Comparison of ENCODE assay signal across 14 cellular contexts in the genomic region with DNA sequence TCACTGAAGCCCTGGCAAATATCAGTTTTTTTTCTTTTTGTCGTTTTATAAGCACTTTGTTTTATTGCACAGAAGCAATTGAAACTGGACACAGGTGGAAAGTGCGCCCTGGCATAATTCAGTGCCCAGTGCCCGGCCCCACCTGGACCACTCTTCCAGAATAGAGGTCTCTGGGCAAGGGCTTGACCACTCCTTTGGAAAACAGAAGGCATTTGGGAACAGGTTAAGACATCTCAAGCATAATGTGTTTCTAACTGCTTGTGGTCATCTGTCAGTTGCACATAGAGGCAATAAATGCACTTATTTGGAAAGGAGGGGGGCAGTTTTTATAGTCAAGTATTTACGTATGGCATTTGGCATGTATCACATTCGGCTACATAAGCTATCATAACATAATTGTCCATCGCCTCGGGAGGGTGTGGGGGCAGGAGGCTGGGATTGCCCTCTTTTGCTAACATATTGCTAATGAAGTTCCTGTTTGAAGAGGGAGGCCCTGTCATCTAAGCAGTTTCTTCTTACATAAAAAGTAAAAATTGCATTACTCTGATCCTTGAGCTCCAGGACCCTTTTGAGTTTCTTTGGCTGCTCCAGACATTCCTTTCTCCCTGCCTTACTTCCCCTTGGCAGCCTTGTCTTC. TPM values are rescaled to one million over a fixed set of nuclear protein-coding genes. Genes with fewer than 3 reads are reported as not detected.
A peak's percentile ranks its signal among the peaks of the same experiment; 100 is the strongest.
DNase-seq lines count a peak whose midpoint lies in the region; ATAC-seq and TF ChIP-seq lines count a peak whose summit lies in the region.
"Had no signal": no experiment of that assay in that cellular context is flagged by ENCODE, and none has a peak within 500 bp of the region (broad histone marks: within the 10 kb centered on the region; RNA-seq: fewer than 3 reads in every experiment).

No MANE protein-coding gene starts in this region.

- intact Hi-C loops in dendritic cell treated with granulocyte-macrophage colony-stimulating factor and Interleukin-4, amounts not matched to agents 40 ng/mL and 50 ng/mL, for 4 days (cut with micrococcal nuclease): loop anchor here (5.0 kb wide), 1 partner anchor 167 kb away; a partner anchor contains a TSS

- H3K9me3 ChIP-seq in T-helper 17 cell (ENCODE audit: control insufficient read depth, low read length, poor library complexity, severe bottlenecking): peaks cover 11% of the 10 kb centered on the region

- H3K4me3 Mint-ChIP-seq in activated T-cell treated with anti-CD3 and anti-CD28 coated beads, Interleukin-2, amount 50 U/mL, for 24 hours: peak overlapping the region; percentile 74
- peak overlapping the region; percentile 87 for H3K4me3 Mint-ChIP-seq in T-helper 17 cell
- H3K4me3 Mint-ChIP-seq in dendritic cell treated with granulocyte-macrophage colony-stimulating factor and Interleukin-4, amounts not matched to agents 40 ng/mL and 50 ng/mL, for 4 days: no peak overlapping the region
- H3K4me3 Mint-ChIP-seq in stimulated activated memory B cell treated with anti-CD40 and anti-IgM and Interleukin-4, amounts not matched to agents 10 μg/mL and 1 μg/mL and 100 μg/mL, for 72 hours: no peak overlapping the region

- H3K4me3 ChIP-seq in foreskin fibroblast (ENCODE audit: low read depth in 1 of 2, low read length in 2 of 2): no peak overlapping the region
- H3K4me3 ChIP-seq: breast epithelium, GM23248, SK-N-MC, stomach had no signal

- H3K36me3 Mint-ChIP-seq in activated T-cell treated with anti-CD3 and anti-CD28 coated beads, Interleukin-2, amount 50 U/mL, for 24 hours (ENCODE audit: low read depth): peaks cover 36% of the 10 kb centered on the region
- H3K36me3 Mint-ChIP-seq in T-helper 17 cell (ENCODE audit: low read depth): peaks cover 3% of the 10 kb centered on the region
- peaks cover 28% of the 10 kb centered on the region for H3K36me3 Mint-ChIP-seq in dendritic cell treated with granulocyte-macrophage colony-stimulating factor and Interleukin-4, amounts not matched to agents 40 ng/mL and 50 ng/mL, for 4 days (ENCODE audit: low read depth)
- H3K36me3 Mint-ChIP-seq in stimulated activated memory B cell treated with anti-CD40 and anti-IgM and Interleukin-4, amounts not matched to agents 10 μg/mL and 1 μg/mL and 100 μg/mL, for 72 hours: peaks cover 5% of the 10 kb centered on the region

- H3K27ac Mint-ChIP-seq in activated T-cell treated with anti-CD3 and anti-CD28 coated beads, Interleukin-2, amount 50 U/mL, for 24 hours: peak overlapping the region; percentile 100
- peak overlapping the region; percentile 100 for H3K27ac Mint-ChIP-seq in T-helper 17 cell
- peak overlapping the region; percentile 83 for H3K27ac Mint-ChIP-seq in dendritic cell treated with granulocyte-macrophage colony-stimulating factor and Interleukin-4, amounts not matched to agents 40 ng/mL and 50 ng/mL, for 4 days
- H3K27ac Mint-ChIP-seq in stimulated activated memory B cell treated with anti-CD40 and anti-IgM and Interleukin-4, amounts not matched to agents 10 μg/mL and 1 μg/mL and 100 μg/mL, for 72 hours: peak overlapping the region; percentile 79

- no peak for ATAC-seq in T-helper 17 cell
- ATAC-seq in stimulated activated memory B cell treated with anti-CD40 and anti-IgM and Interleukin-4, amounts not matched to agents 10 μg/mL and 1 μg/mL and 100 μg/mL, for 72 hours: no peak
- no peak for ATAC-seq in HG02885 (IDR thresholded peaks at IDR 0.05; ENCODE audit: poor library complexity, unreplicated experiment)

- no peak for DNase-seq in activated T-cell treated with anti-CD3 and anti-CD28 coated beads, Interleukin-2, amount 50 U/mL, for 24 hours
- no peak for DNase-seq in activated T-cell treated with anti-CD3 and anti-CD28 coated beads, Interleukin-2, amount 50 U/mL, for 1 hour
- DNase-seq in T-helper 17 cell: no peak
- no peak for DNase-seq in foreskin fibroblast
- no peak for DNase-seq in NCI-H1694 treated with DMSO at 0.1 percent for 48 hours (lab: John Stamatoyannopoulos, UW)
- DNase-seq: GM23248, stomach, WERI-Rb-1 had no signal

- H3K27me3 Mint-ChIP-seq in activated T-cell treated with anti-CD3 and anti-CD28 coated beads, Interleukin-2, amount 50 U/mL, for 24 hours: no peaks in the 10 kb centered on the region
- H3K27me3 Mint-ChIP-seq in T-helper 17 cell: no peaks in the 10 kb centered on the region
- H3K27me3 Mint-ChIP-seq in dendritic cell treated with granulocyte-macrophage colony-stimulating factor and Interleukin-4, amounts not matched to agents 40 ng/mL and 50 ng/mL, for 4 days: no peaks in the 10 kb centered on the region
- H3K27me3 Mint-ChIP-seq in stimulated activated memory B cell treated with anti-CD40 and anti-IgM and Interleukin-4, amounts not matched to agents 10 μg/mL and 1 μg/mL and 100 μg/mL, for 72 hours: no peaks in the 10 kb centered on the region

- peaks cover 63% of the 10 kb centered on the region for H3K4me1 Mint-ChIP-seq in activated T-cell treated with anti-CD3 and anti-CD28 coated beads, Interleukin-2, amount 50 U/mL, for 24 hours (ENCODE audit: low read depth)
- peaks cover 39% of the 10 kb centered on the region for H3K4me1 Mint-ChIP-seq in T-helper 17 cell
- peaks cover 41% of the 10 kb centered on the region for H3K4me1 Mint-ChIP-seq in dendritic cell treated with granulocyte-macrophage colony-stimulating factor and Interleukin-4, amounts not matched to agents 40 ng/mL and 50 ng/mL, for 4 days (ENCODE audit: low read depth)
- H3K4me1 Mint-ChIP-seq in stimulated activated memory B cell treated with anti-CD40 and anti-IgM and Interleukin-4, amounts not matched to agents 10 μg/mL and 1 μg/mL and 100 μg/mL, for 72 hours: peaks cover 48% of the 10 kb centered on the region

- TF ChIP-seq CTCF in foreskin fibroblast (IDR thresholded peaks at IDR 0.05; ENCODE audit: low read depth, low read length): no peak

- peaks cover 29% of the 10 kb centered on the region for H3K9me3 Mint-ChIP-seq in activated T-cell treated with anti-CD3 and anti-CD28 coated beads, Interleukin-2, amount 50 U/mL, for 24 hours
- peaks cover 35% of the 10 kb centered on the region for H3K9me3 Mint-ChIP-seq in dendritic cell treated with granulocyte-macrophage colony-stimulating factor and Interleukin-4, amounts not matched to agents 40 ng/mL and 50 ng/mL, for 4 days
- H3K9me3 Mint-ChIP-seq in stimulated activated memory B cell treated with anti-CD40 and anti-IgM and Interleukin-4, amounts not matched to agents 10 μg/mL and 1 μg/mL and 100 μg/mL, for 72 hours: peaks cover 13% of the 10 kb centered on the region

RNA-seq across cellular contexts. Expression of a gene that starts 14.7 kb away (rescaled TPM):
- total RNA-seq in T-helper 17 cell: 100 to 1,000 TPM; 152 to 172 TPM
- total RNA-seq: GM23248, osteoblast had no signal

Comparison
In these comparisons a context has a peak if more than half of its experiments do, and no peak if none do; other contexts are left out.
1. H3K4me3 Mint-ChIP-seq: peak in activated T-cell treated with anti-CD3 and anti-CD28 coated beads, Interleukin-2, amount 50 U/mL, for 24 hours (single experiment) and T-helper 17 cell (single experiment); none in dendritic cell treated with granulocyte-macrophage colony-stimulating factor and Interleukin-4, amounts not matched to agents 40 ng/mL and 50 ng/mL, for 4 days (single experiment) and stimulated activated memory B cell treated with anti-CD40 and anti-IgM and Interleukin-4, amounts not matched to agents 10 μg/mL and 1 μg/mL and 100 μg/mL, for 72 hours (single experiment).
2. Peak in every context shown above with its lines, with median percentiles within 50 percentile points of each other: H3K27ac Mint-ChIP-seq.